ENCODE assay signal across 8 cellular contexts in genomic region chr1:76154213-76154956, GRCh38.
A peak's percentile ranks its signal among the peaks of the same experiment; 100 is the strongest.
DNase-seq lines count a peak whose midpoint lies in the region; ATAC-seq and TF ChIP-seq lines count a peak whose summit lies in the region.

No MANE protein-coding gene starts in this region.

- peak overlapping the region; percentile 46 for H3K4me3 ChIP-seq in choroid plexus epithelial cell (ENCODE audit: low read depth, low read length)

- ATAC-seq in GM19025 (IDR thresholded peaks at IDR 0.05; ENCODE audit: low read depth, unreplicated experiment): peak; percentile 96
- peak; percentile 95 for ATAC-seq in HG03280 (IDR thresholded peaks at IDR 0.05; ENCODE audit: unreplicated experiment)

- DNase-seq in Ammon's horn (ENCODE audit: low spot score) (peak; percentile 87), NCI-H2227 treated with DMSO at 0.1 percent for 48 hours (lab: John Stamatoyannopoulos, UW) (peak; percentile 88), choroid plexus epithelial cell (ENCODE audit: low read depth) (peak; percentile 83), left kidney (ENCODE audit: low read depth, low spot score) (peak; percentile 89)
- DNase-seq in activated CD4-positive, alpha-beta T cell treated with anti-CD3 and anti-CD28 coated beads for 1 hour: peak; percentile 73
- peak; percentile 81 to 82 for DNase-seq in stimulated activated CD4-positive, alpha-beta T cell treated with anti-CD3 and anti-CD28 coated beads, Interleukin-2, amount 100 ng/mL, for 24 hours

- peak; percentile 99 for TF ChIP-seq CTCF in choroid plexus epithelial cell (conservative IDR thresholded peaks at IDR 0.05; ENCODE audit: low read depth, low read length)

Comparison
In these comparisons a context has a peak if more than half of its experiments do, and no peak if none do; other contexts are left out.
1. Peak in every context shown above with its lines: DNase-seq, ATAC-seq and H3K4me3 ChIP-seq.